Comparison of ENCODE assay signal across 15 cellular contexts in the genomic region with DNA sequence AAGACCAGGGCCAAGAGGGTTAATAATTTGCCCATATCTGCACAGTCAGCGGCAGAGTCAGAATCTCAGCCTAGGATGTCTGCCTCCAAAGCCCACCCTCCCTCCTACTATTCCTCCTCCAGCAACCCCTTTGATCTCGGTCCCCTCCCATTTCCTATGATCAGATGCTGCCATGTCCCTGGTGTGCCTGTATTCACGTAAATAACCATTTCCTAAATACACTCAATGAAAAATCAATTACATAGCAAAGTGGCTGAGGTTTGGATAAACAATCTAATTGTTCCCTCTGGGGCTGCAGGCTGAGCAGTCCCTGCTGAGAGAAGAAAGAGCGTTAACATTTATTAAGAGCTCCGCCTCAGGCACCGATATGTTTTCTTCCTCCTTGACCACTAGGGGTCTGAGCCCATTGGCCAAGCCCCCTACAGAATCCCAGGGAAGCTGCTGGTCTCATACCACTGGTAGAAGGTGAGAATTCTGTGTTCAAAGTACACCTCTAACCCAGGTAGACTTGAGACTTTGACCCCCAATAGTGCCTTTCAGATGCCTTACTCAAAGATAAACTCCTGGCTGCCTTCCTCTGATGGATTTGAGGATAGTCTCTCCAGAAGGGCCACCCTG. TPM values are rescaled to one million over a fixed set of nuclear protein-coding genes. Genes with fewer than 3 reads are reported as not detected.
DNase-seq lines count a peak whose midpoint lies in the region; ATAC-seq and TF ChIP-seq lines count a peak whose summit lies in the region.
"Had no signal": no experiment of that assay in that cellular context is flagged by ENCODE, and none has a peak within 500 bp of the region (broad histone marks: within the 10 kb centered on the region; RNA-seq: fewer than 3 reads in every experiment).

No MANE protein-coding gene starts in this region.

- peak overlapping the region; percentile 92 for H3K27ac Mint-ChIP-seq in neural crest cell (ENCODE audit: unreplicated experiment)
- no peak overlapping the region for H3K27ac Mint-ChIP-seq in naive thymus-derived CD8-positive, alpha-beta T cell
- H3K27ac Mint-ChIP-seq: activated T-cell treated with anti-CD3 and anti-CD28 coated beads, Interleukin-2, amount 50 U/mL, for 24 hours had no signal

- no peak for ATAC-seq in GM21529 (IDR thresholded peaks at IDR 0.05; ENCODE audit: unreplicated experiment)
- ATAC-seq in naive thymus-derived CD8-positive, alpha-beta T cell = no peak

- H3K4me1 Mint-ChIP-seq in neural crest cell = peaks cover 10% of the 10 kb centered on the region
- peaks cover 0 to 10% (median under 1%) of the 10 kb centered on the region in 4 donors for H3K4me1 Mint-ChIP-seq in naive thymus-derived CD8-positive, alpha-beta T cell

- no peak overlapping the region for H3K4me3 ChIP-seq in H7 (ENCODE audit: insufficient read depth, low read depth, low read length)
- H3K4me3 ChIP-seq in choroid plexus epithelial cell (ENCODE audit: low read depth, low read length) = no peak overlapping the region
- H3K4me3 ChIP-seq: MG63, SK-N-MC had no signal

- H3K9me3 Mint-ChIP-seq in neural crest cell = no peaks in the 10 kb centered on the region
- no peaks in the 10 kb centered on the region for H3K9me3 Mint-ChIP-seq in naive thymus-derived CD8-positive, alpha-beta T cell
- H3K9me3 Mint-ChIP-seq: activated T-cell treated with anti-CD3 and anti-CD28 coated beads, Interleukin-2, amount 50 U/mL, for 24 hours had no signal

- peak overlapping the region; percentile 75 for H3K4me3 Mint-ChIP-seq in neural crest cell
- no peak overlapping the region for H3K4me3 Mint-ChIP-seq in naive thymus-derived CD8-positive, alpha-beta T cell
- H3K4me3 Mint-ChIP-seq: activated T-cell treated with anti-CD3 and anti-CD28 coated beads, Interleukin-2, amount 50 U/mL, for 24 hours had no signal

- POLR2A ChIA-PET in naive thymus-derived CD8-positive, alpha-beta T cell (lab: Charles Lee) = no interaction called here

- H3K36me3 Mint-ChIP-seq in neural crest cell (ENCODE audit: low read depth) = no peaks in the 10 kb centered on the region
- no peaks in the 10 kb centered on the region for H3K36me3 Mint-ChIP-seq in naive thymus-derived CD8-positive, alpha-beta T cell

- peak; percentile 34 for TF ChIP-seq CTCF in choroid plexus epithelial cell (conservative IDR thresholded peaks at IDR 0.05; ENCODE audit: low read depth, low read length)
- peak; percentile 59 for TF ChIP-seq CTCF in neural crest cell (conservative IDR thresholded peaks at IDR 0.05)

- peaks cover 3% of the 10 kb centered on the region; the same call in 1 of the 2 replicates for H3K27me3 ChIP-seq in H7 (ENCODE audit: control insufficient read depth, insufficient read depth, low read length)
- H3K27me3 ChIP-seq: MG63 had no signal

- peaks cover 20% of the 10 kb centered on the region for H3K27me3 Mint-ChIP-seq in neural crest cell (ENCODE audit: low read depth)
- H3K27me3 Mint-ChIP-seq in naive thymus-derived CD8-positive, alpha-beta T cell = peaks cover 5 to 21% (median 12%) of the 10 kb centered on the region in 5 donors

- H3K36me3 ChIP-seq in H7 (replicated peaks; ENCODE audit: control insufficient read depth, insufficient read depth, low read length) = no peaks in the 10 kb centered on the region
- H3K36me3 ChIP-seq: MG63, neutrophil had no signal

- DNase-seq in H7 (peak; percentile 55), NCI-H146 (lab: John Stamatoyannopoulos, UW) (peak; percentile 67), choroid plexus epithelial cell (ENCODE audit: low read depth) (no peak), neural crest cell (ENCODE audit: low read depth, low spot score) (peak; percentile 17), HPDE6-E6E7 (ENCODE audit: extremely low spot score) (no peak)
- no peak for DNase-seq in naive thymus-derived CD8-positive, alpha-beta T cell
- DNase-seq: activated CD4-positive, CD25-positive, alpha-beta regulatory T cell; activated T-cell treated with anti-CD3 and anti-CD28 coated beads, Interleukin-2, amount 50 U/mL, for 24 hours; anterior cingulate cortex; effector CD8-positive, alpha-beta T cell; MG63; NCI-H526 had no signal

RNA-seq across cellular contexts. Expression of gene CAMK1G, which starts 34.0 kb away (rescaled TPM):
- 0.45 and 0.63 TPM in 2 replicates for total RNA-seq in H7 (2014; rRNA removed; shearing (Covaris generic))
- total RNA-seq in neural crest cell = 1.1 and 1.8 TPM in 2 replicates
- total RNA-seq in naive thymus-derived CD8-positive, alpha-beta T cell = not detected
- polyA plus RNA-seq in naive thymus-derived CD8-positive, alpha-beta T cell = not detected

Comparison
In these comparisons a context has a peak if more than half of its experiments do, and no peak if none do; other contexts are left out.
1. DNase-seq: peak in H7 (single experiment), NCI-H146 (single experiment) and neural crest cell (single experiment); none in choroid plexus epithelial cell (single experiment), HPDE6-E6E7 (single experiment) and naive thymus-derived CD8-positive, alpha-beta T cell (0 of 10).